Comparison of ENCODE assay signal across 1 cellular context in the genomic region with DNA sequence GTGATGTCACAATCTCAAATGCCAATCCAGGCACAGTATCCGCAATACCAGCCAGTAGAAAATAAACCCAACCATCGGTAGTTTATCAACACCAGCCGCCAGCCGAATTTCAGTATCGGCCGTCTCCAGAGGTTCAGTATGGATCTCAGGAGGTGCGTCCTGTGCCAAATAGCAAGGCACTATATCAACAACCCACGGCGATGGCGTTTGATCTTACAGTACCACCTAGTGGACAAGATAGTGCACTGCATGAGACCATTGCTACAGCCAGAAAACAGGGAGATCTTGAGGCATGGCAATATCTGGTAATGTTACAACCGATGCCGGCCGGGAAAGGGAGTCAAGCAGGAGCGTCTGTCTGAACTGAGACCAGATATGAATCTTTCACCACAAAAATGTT.
A peak's percentile ranks its signal among the peaks of the same experiment; 100 is the strongest.
TF ChIP-seq lines count a peak whose summit lies in the region.
"Not testable (repeated sequence)": the region's sequence is repeated elsewhere in the genome, so short reads cannot be mapped to it uniquely, and the experiment has no call there.

No MANE protein-coding gene starts in this region.

TF ChIP-seq in HepG2, 621 proteins besides CTCF, POLR2A, EP300 and RAD21:
- TF ChIP-seq STAG1 (CRISPR knock-in tag; IDR thresholded peaks at IDR 0.05) (peak; percentile 63), FOXA1 (CRISPR knock-in tag; IDR thresholded peaks at IDR 0.05) (peak; percentile 56), SMC3 (IDR thresholded peaks at IDR 0.05; ENCODE audit: low read length) (peak; percentile 43; the same call in 1 of the 2 replicates)
- TF ChIP-seq FOXA1 (IDR thresholded peaks at IDR 0.05) = not testable (repeated sequence)
